18 cellular contexts compared by ENCODE assay signal in genomic region chr2:86032861-86033595, GRCh38.
DNase-seq lines count a peak whose midpoint lies in the region; ATAC-seq and TF ChIP-seq lines count a peak whose summit lies in the region.
"Had no signal": no experiment of that assay in that cellular context is flagged by ENCODE, and none has a peak within 500 bp of the region (broad histone marks: within the 10 kb centered on the region; RNA-seq: fewer than 3 reads in every experiment).

No MANE protein-coding gene starts in this region.

- in situ Hi-C loops in mammary epithelial cell (cut with MboI; ENCODE audit: low sequenced_read_pairs in 2 of 2), result no loop called here

- H3K4me1 Mint-ChIP-seq in MCF 10A (ENCODE audit: insufficient read depth, unreplicated experiment), result peaks cover 5% of the 10 kb centered on the region
- H3K4me1 Mint-ChIP-seq in T-cell, result peaks cover 54 to 65% (median 60%) of the 10 kb centered on the region in 3 donors

- no peak overlapping the region for H3K4me2 ChIP-seq in mammary epithelial cell (ENCODE audit: insufficient read depth, low read depth, low read length)

- no peak for DNase-seq in MCF 10A (ENCODE audit: unreplicated experiment)
- DNase-seq in mammary epithelial cell, result no peak
- DNase-seq in T-cell, result no peak
- no peak for DNase-seq in lower lobe of right lung
- DNase-seq in aorta, result peak; percentile 39 to 61
- no peak for DNase-seq in MG63
- no peak for DNase-seq in iPS-NIHi7 (ENCODE audit: extremely low spot score)
- DNase-seq: colonic mucosa; foreskin fibroblast; MV-4-11; NCI-H1930; NCI-H510A; SIG-M5; stimulated activated CD4-positive, alpha-beta T cell treated with anti-CD3 and anti-CD28 coated beads, Interleukin-2, amount 100 ng/mL, for 24 hours; T1000 had no signal

- H3K27ac Mint-ChIP-seq in MCF 10A (ENCODE audit: low read depth, unreplicated experiment) (peak overlapping the region; percentile 68), T-cell (peak overlapping the region; percentile 85 to 99)

- H3K9ac ChIP-seq in mammary epithelial cell (ENCODE audit: insufficient read depth, low read length), result no peak overlapping the region

- no peaks in the 10 kb centered on the region for H3K79me2 ChIP-seq in mammary epithelial cell (ENCODE audit: insufficient read depth, low read length)

- H3K9me3 ChIP-seq in mammary epithelial cell (replicated peaks; ENCODE audit: insufficient read depth, low read length) (no peaks in the 10 kb centered on the region), lower lobe of right lung (no peaks in the 10 kb centered on the region), aorta (ENCODE audit: control insufficient read depth, low read length) (no peaks in the 10 kb centered on the region), MG63 (no peaks in the 10 kb centered on the region)
- H3K9me3 ChIP-seq: colonic mucosa, ovary, suprapubic skin had no signal

- BruUV-seq in MCF 10A (replicated peaks; lab: Mats Ljungman, UMichigan) (no TSS peak), mammary epithelial cell (replicated peaks; lab: Mats Ljungman, UMichigan) (no TSS peak)

- H3K4me1 ChIP-seq in mammary epithelial cell (ENCODE audit: insufficient read depth, low read length), result peaks cover 27% of the 10 kb centered on the region
- peaks cover 38% of the 10 kb centered on the region for H3K4me1 ChIP-seq in lower lobe of right lung
- peaks cover 0 to 3% of the 10 kb centered on the region in 2 donors for H3K4me1 ChIP-seq in aorta (ENCODE audit: control insufficient read depth in 1 of 2, insufficient read depth in 2 of 2, low read length in 2 of 2)

- H3K36me3 ChIP-seq in mammary epithelial cell (ENCODE audit: insufficient read depth, low read length) (peaks cover 25% of the 10 kb centered on the region), lower lobe of right lung (peaks cover 58% of the 10 kb centered on the region), aorta (ENCODE audit: control insufficient read depth in 1 of 2, insufficient read depth in 2 of 2, low read length in 1 of 2) (peaks cover 7 to 12% of the 10 kb centered on the region in 2 donors), MG63 (peaks cover 86% of the 10 kb centered on the region)
- H3K36me3 ChIP-seq: colonic mucosa, ovary had no signal

- peaks cover 75% of the 10 kb centered on the region for H3K36me3 Mint-ChIP-seq in MCF 10A (ENCODE audit: insufficient read depth, unreplicated experiment)
- H3K36me3 Mint-ChIP-seq in T-cell, result peaks cover 38% of the 10 kb centered on the region

- intact Hi-C loops in MCF 10A (cut with micrococcal nuclease), result no loop called here
- intact Hi-C loops in mammary epithelial cell (cut with micrococcal nuclease), result no loop called here
- intact Hi-C loops in lower lobe of right lung (cut with DNase I), result no loop called here
- intact Hi-C loops in aorta (cut with DNase I), result no loop called here

- no peaks in the 10 kb centered on the region for H4K20me1 ChIP-seq in mammary epithelial cell (ENCODE audit: insufficient read depth, low read length)

- no peak overlapping the region for H3K4me3 Mint-ChIP-seq in MCF 10A (ENCODE audit: unreplicated experiment)
- no peak overlapping the region for H3K4me3 Mint-ChIP-seq in T-cell

- dilution Hi-C loops in mammary epithelial cell (cut with HindIII; ENCODE audit: low sequenced_read_pairs), result no loop called here

- CTCF ChIA-PET in MCF 10A (lab: Yijun Ruan, JAX) (interaction anchor here (0.5 to 1.5 kb wide), 2 partner anchors 145 to 306 kb away, joined by 3 to 4 read pairs; no protein-coding TSS in a partner anchor), mammary epithelial cell (lab: Charles Lee; ENCODE audit: low non-redundant PET) (no interaction called here), T-cell (lab: Charles Lee) (no interaction called here)

- ATAC-seq in T-cell (replicated peaks in 1 of 4), result no peak
- no peak for ATAC-seq in lower lobe of right lung
- ATAC-seq in aorta (ENCODE audit: low FRiP score), result no peak

- H3K27me3 ChIP-seq in mammary epithelial cell (ENCODE audit: insufficient read depth, low read length) (no peaks in the 10 kb centered on the region), lower lobe of right lung (ENCODE audit: low read depth) (no peaks in the 10 kb centered on the region), aorta (ENCODE audit: control insufficient read depth in 1 of 2, insufficient read depth in 2 of 2, low read length in 1 of 2) (no peaks in the 10 kb centered on the region), MG63 (no peaks in the 10 kb centered on the region)
- H3K27me3 ChIP-seq: colonic mucosa, ovary, suprapubic skin had no signal

- no peak for TF ChIP-seq CTCF in MCF 10A (IDR thresholded peaks at IDR 0.05; ENCODE audit: unreplicated experiment)
- TF ChIP-seq CTCF in mammary epithelial cell (conservative IDR thresholded peaks at IDR 0.05 in 1 of 2, IDR thresholded peaks at IDR 0.05 in 1 of 2; ENCODE audit: extremely low read depth in 1 of 2, insufficient read depth in 1 of 2, low read depth in 1 of 2, low read length in 2 of 2), result no peak
- no peak for TF ChIP-seq CTCF in lower lobe of right lung (IDR thresholded peaks at IDR 0.05)

- H3K4me3 ChIP-seq in mammary epithelial cell (replicated peaks in 1 of 3; ENCODE audit: insufficient read depth in 1 of 3, low read depth in 2 of 3, low read length in 3 of 3), result no peak overlapping the region
- H3K4me3 ChIP-seq in lower lobe of right lung, result no peak overlapping the region
- H3K4me3 ChIP-seq in aorta (ENCODE audit: low read length in 2 of 2), result no peak overlapping the region
- H3K4me3 ChIP-seq in MG63, result no peak overlapping the region
- H3K4me3 ChIP-seq: colonic mucosa, ovary, suprapubic skin had no signal

- H3K9me3 Mint-ChIP-seq in MCF 10A (ENCODE audit: unreplicated experiment) (no peaks in the 10 kb centered on the region), T-cell (no peaks in the 10 kb centered on the region)
- H3K9me3 Mint-ChIP-seq: IgD-negative memory B cell had no signal

- H3K27ac ChIP-seq in mammary epithelial cell (ENCODE audit: insufficient read depth, low read depth, low read length) (no peak overlapping the region), lower lobe of right lung (peak overlapping the region; percentile 18), aorta (ENCODE audit: low read depth in 1 of 2, low read length in 2 of 2) (no peak overlapping the region)
- H3K27ac ChIP-seq: colonic mucosa, ovary, suprapubic skin had no signal

- 92% methylated on average over 10 of the region's 11 CpGs for WGBS in mammary epithelial cell (ENCODE audit: low coverage, missing lambda C conversion rate)
- WGBS in aorta, 2 donors, result 96 to 97% methylated on average over 11 of the region's 11 CpGs

- H2AFZ ChIP-seq in mammary epithelial cell (ENCODE audit: low read depth, low read length), result no peak overlapping the region

- POLR2A ChIA-PET in MCF 10A (lab: Yijun Ruan, JAX), result no interaction called here
- POLR2A ChIA-PET in T-cell (lab: Charles Lee), result no interaction called here

- H3K27me3 Mint-ChIP-seq in MCF 10A (ENCODE audit: insufficient read depth, unreplicated experiment) (no peaks in the 10 kb centered on the region), T-cell (no peaks in the 10 kb centered on the region)
- H3K27me3 Mint-ChIP-seq: IgD-negative memory B cell had no signal

Comparison
In these comparisons a context has a peak if more than half of its experiments do, and no peak if none do; other contexts are left out.
1. DNase-seq: peak in aorta (2 of 2); none in MCF 10A (single experiment), mammary epithelial cell (single experiment), T-cell (0 of 34), lower lobe of right lung (single experiment), MG63 (single experiment) and iPS-NIHi7 (single experiment).